In genomic region chr11:8330896-8331295, GRCh38 we compare ENCODE assay signal across 22 cellular contexts.
A peak's percentile ranks its signal among the peaks of the same experiment; 100 is the strongest.
DNase-seq lines count a peak whose midpoint lies in the region; ATAC-seq, FAIRE-seq and TF ChIP-seq lines count a peak whose summit lies in the region.
"Had no signal": no experiment of that assay in that cellular context is flagged by ENCODE, and none has a peak within 500 bp of the region (broad histone marks: within the 10 kb centered on the region; RNA-seq: fewer than 3 reads in every experiment).

No MANE protein-coding gene starts in this region.

- peak overlapping the region; percentile 68 to 90 (median 81); a peak in 18 of 22 replicates for H3K4me2 ChIP-seq in BLaER1 treated with 17β-estradiol and CSF1 and Interleukin-3, amounts not matched to agents 10 nM and 100 nM
- no peak overlapping the region for H3K4me2 ChIP-seq in osteoblast (ENCODE audit: insufficient read depth, low read length)
- H3K4me2 ChIP-seq: A549, GM23338 had no signal

- no peak overlapping the region for H3K9ac ChIP-seq in BLaER1 treated with 17β-estradiol and CSF1 and Interleukin-3, amounts not matched to agents 10 nM and 100 nM
- H3K9ac ChIP-seq in kidney (ENCODE audit: low read length in 2 of 2): no peak overlapping the region

- H3K4me1 ChIP-seq in BLaER1 treated with 17β-estradiol and CSF1 and Interleukin-3, amounts not matched to agents 10 nM and 100 nM: peaks cover 72 to 81% (median 77%) of the 10 kb centered on the region in 10 experiments
- H3K4me1 ChIP-seq in kidney (ENCODE audit: control insufficient read depth in 1 of 2, insufficient read depth in 1 of 2, low read depth in 1 of 2, low read length in 2 of 2) (peaks cover 0 to 11% of the 10 kb centered on the region in 2 donors), osteoblast (ENCODE audit: insufficient read depth, low read length) (peaks cover 3% of the 10 kb centered on the region)

- no peaks in the 10 kb centered on the region for H3K36me3 ChIP-seq in BLaER1 treated with 17β-estradiol and CSF1 and Interleukin-3, amounts not matched to agents 10 nM and 100 nM
- H3K36me3 ChIP-seq in kidney (ENCODE audit: control insufficient read depth in 1 of 2, insufficient read depth in 2 of 2, low read length in 2 of 2) (no peaks in the 10 kb centered on the region), osteoblast (ENCODE audit: insufficient read depth, low read length) (no peaks in the 10 kb centered on the region)
- H3K36me3 ChIP-seq: HAP-1 had no signal

- intact Hi-C loops in kidney (cut with DNase I): no loop called here

- no peaks in the 10 kb centered on the region for H3K9me3 ChIP-seq in BLaER1 treated with 17β-estradiol and CSF1 and Interleukin-3, amounts not matched to agents 10 nM and 100 nM (replicated peaks in 1 of 11)
- H3K9me3 ChIP-seq in kidney (ENCODE audit: control insufficient read depth in 1 of 2, low read length in 2 of 2) (no peaks in the 10 kb centered on the region), osteoblast (ENCODE audit: low read depth, low read length) (no peaks in the 10 kb centered on the region)
- H3K9me3 ChIP-seq: A549, HAP-1 had no signal

- no peaks in the 10 kb centered on the region for H3K27me3 ChIP-seq in BLaER1 treated with 17β-estradiol and CSF1 and Interleukin-3, amounts not matched to agents 10 nM and 100 nM
- peaks cover 7% of the 10 kb centered on the region for H3K27me3 ChIP-seq in osteoblast (ENCODE audit: insufficient read depth, low read length)

- DNase-seq in kidney (peak; percentile 23), osteoblast (ENCODE audit: insufficient read length, low spot score, missing footprints) (peak; percentile 70)
- DNase-seq in activated T-cell treated with anti-CD3 and anti-CD28 coated beads, Interleukin-2, amount 50 U/mL, for 48 hours: no peak
- DNase-seq: 8988T; ACHN; AML-193; CD4-positive, alpha-beta T cell; CD8-positive, alpha-beta memory T cell; DMS 273 treated with DMSO at 0.1 percent for 48 hours; DMS79; GDM1; HFFc6 had no signal

- ATAC-seq in HG03175 (IDR thresholded peaks at IDR 0.05; ENCODE audit: unreplicated experiment): no peak
- ATAC-seq in GM19467 (IDR thresholded peaks at IDR 0.05; ENCODE audit: unreplicated experiment): no peak
- ATAC-seq: A549, GM12878, GM23338 had no signal

- H4K20me1 ChIP-seq in BLaER1 treated with 17β-estradiol and CSF1 and Interleukin-3, amounts not matched to agents 10 nM and 100 nM: peaks cover 0 to 6% (median 0%) of the 10 kb centered on the region in 11 experiments; a peak in 2 of 22 replicates
- no peaks in the 10 kb centered on the region for H4K20me1 ChIP-seq in osteoblast (ENCODE audit: insufficient read depth, low read length)

- no peak overlapping the region for H3K27ac ChIP-seq in BLaER1 treated with 17β-estradiol and CSF1 and Interleukin-3, amounts not matched to agents 10 nM and 100 nM
- H3K27ac ChIP-seq in kidney (ENCODE audit: low read depth in 2 of 2, low read length in 2 of 2) (no peak overlapping the region), osteoblast (ENCODE audit: low read depth, low read length) (no peak overlapping the region)
- H3K27ac ChIP-seq: A549 had no signal

- no peak overlapping the region for H3K4me3 ChIP-seq in BLaER1 treated with 17β-estradiol and CSF1 and Interleukin-3, amounts not matched to agents 10 nM and 100 nM
- H3K4me3 ChIP-seq in kidney (ENCODE audit: low read length in 2 of 2) (no peak overlapping the region), osteoblast (ENCODE audit: insufficient read depth, low read length) (no peak overlapping the region)
- H3K4me3 ChIP-seq: A549, GM12878, GM23338, HAP-1 had no signal

- H2AFZ ChIP-seq in osteoblast (ENCODE audit: low read length): no peak overlapping the region
- H2AFZ ChIP-seq: GM23338 had no signal

- H3K79me2 ChIP-seq in osteoblast (ENCODE audit: insufficient read depth, low read length): no peaks in the 10 kb centered on the region

- no peak for TF ChIP-seq CTCF in kidney (IDR thresholded peaks at IDR 0.05; ENCODE audit: borderline replicate concordance, extremely low read depth, insufficient read depth)
- no peak for TF ChIP-seq CTCF in osteoblast (IDR thresholded peaks at IDR 0.05; ENCODE audit: extremely low read depth, low read depth, low read length)

- FAIRE-seq in kidney (lab: Jason Lieb, UNC): no peak
- FAIRE-seq: A549, D721Med, GM12878, GM19239, H54 had no signal

Comparison
In these comparisons a context has a peak if more than half of its experiments do, and no peak if none do; other contexts are left out.
1. DNase-seq: peak in kidney (single experiment) and osteoblast (single experiment); none in activated T-cell treated with anti-CD3 and anti-CD28 coated beads, Interleukin-2, amount 50 U/mL, for 48 hours (0 of 2).